In the genomic region with DNA sequence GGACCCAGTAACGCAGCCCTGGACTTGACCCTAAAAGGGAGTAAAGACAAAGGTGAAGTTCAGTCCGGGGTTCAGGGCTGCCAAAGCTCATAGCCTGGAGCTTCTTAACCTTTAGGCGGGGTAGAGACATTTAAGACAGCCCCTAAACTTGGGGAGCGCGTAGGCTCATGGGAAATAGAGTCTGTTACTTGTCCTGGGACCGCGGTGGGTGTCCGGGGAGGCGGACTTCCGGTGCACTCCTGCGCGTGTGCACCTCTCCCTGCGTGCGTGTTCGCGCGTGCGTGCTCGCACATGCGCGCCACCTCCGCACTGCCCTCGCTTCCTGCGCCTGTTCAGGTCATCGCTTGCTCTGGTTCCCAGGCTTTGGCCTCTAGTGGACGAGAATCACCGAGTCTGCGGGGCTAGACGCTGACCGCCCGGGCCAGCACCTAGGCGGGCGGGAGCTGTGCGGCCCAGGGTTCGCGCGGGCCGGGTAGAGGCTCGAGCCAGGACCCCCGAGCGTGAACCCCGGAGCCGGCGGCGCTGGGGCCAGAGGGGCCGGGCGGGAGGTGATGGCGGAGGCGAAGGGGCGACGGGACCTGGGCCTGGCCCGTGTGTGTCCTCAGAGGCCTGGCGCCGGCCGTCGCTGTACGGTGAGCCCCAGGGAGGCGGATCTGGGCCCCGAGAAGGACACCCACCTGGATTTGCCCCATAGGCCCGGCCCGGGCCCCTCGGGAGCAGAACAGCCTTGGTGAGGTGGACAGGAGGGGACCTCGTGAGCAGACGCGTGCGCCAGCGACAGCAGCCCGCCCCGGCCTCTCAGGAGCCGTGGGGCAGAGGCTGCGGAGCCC, we compare ENCODE assay signal across 8 cellular contexts. TPM values are rescaled to one million over a fixed set of nuclear protein-coding genes. Genes with fewer than 3 reads are reported as not detected.
DNase-seq lines count a peak whose midpoint lies in the region; ATAC-seq, FAIRE-seq and TF ChIP-seq lines count a peak whose summit lies in the region.
"Not testable (repeated sequence)": the region's sequence is repeated elsewhere in the genome, so short reads cannot be mapped to it uniquely, and the experiment has no call there.

No MANE protein-coding gene starts in this region.

- not testable (repeated sequence) for H3K4me1 ChIP-seq in BE2C

- H3K4me3 ChIP-seq in BE2C (ENCODE audit: low read depth, low read length), result peak overlapping the region; percentile 80

- not testable (repeated sequence) for H3K27me3 Mint-ChIP-seq in activated CD4-positive, alpha-beta T cell treated with anti-CD3 and anti-CD28 coated beads for 36 hours

- H3K36me3 Mint-ChIP-seq in activated CD4-positive, alpha-beta T cell treated with anti-CD3 and anti-CD28 coated beads for 36 hours (ENCODE audit: low read depth), result peaks cover 17% of the 10 kb centered on the region

- H3K27ac ChIP-seq in cingulate gyrus (ENCODE audit: low read depth, low read length) (peak overlapping the region; percentile 69), layer of hippocampus (ENCODE audit: low read depth, low read length) (peak overlapping the region; percentile 78)

- peak; percentile 86 for DNase-seq in BE2C
- DNase-seq in GM19239 (ENCODE audit: insufficient read length, low spot score), result peak; percentile 54
- DNase-seq in NCI-H510A treated with DMSO at 0.1 percent for 48 hours (lab: John Stamatoyannopoulos, UW), result peak; percentile 59
- DNase-seq in activated CD4-positive, alpha-beta T cell treated with anti-CD3 and anti-CD28 coated beads for 36 hours, result peak; percentile 92
- DNase-seq in stimulated activated CD4-positive, alpha-beta T cell treated with anti-CD3 and anti-CD28 coated beads, Interleukin-1b, Interleukin-23, amount 100 ng/mL, for 1 hour (ENCODE audit: low read depth in 2 of 2), result peak; percentile 59 to 81

- not testable (repeated sequence) for H3K36me3 ChIP-seq in BE2C

- H3K27ac Mint-ChIP-seq in activated CD4-positive, alpha-beta T cell treated with anti-CD3 and anti-CD28 coated beads for 36 hours, result peak overlapping the region; percentile 91

- H3K9me3 Mint-ChIP-seq in activated CD4-positive, alpha-beta T cell treated with anti-CD3 and anti-CD28 coated beads for 36 hours (ENCODE audit: low read depth), result not testable (repeated sequence)

- not testable (repeated sequence) for TF ChIP-seq CTCF in BE2C (IDR thresholded peaks at IDR 0.05; ENCODE audit: low read depth, low read length)

- FAIRE-seq in GM19239 (lab: Jason Lieb, UNC), result not testable (repeated sequence)

- peaks cover 16% of the 10 kb centered on the region for H3K4me1 Mint-ChIP-seq in activated CD4-positive, alpha-beta T cell treated with anti-CD3 and anti-CD28 coated beads for 36 hours

- CTCF ChIA-PET in activated CD4-positive, alpha-beta T cell treated with anti-CD3 and anti-CD28 coated beads for 36 hours (lab: Charles Lee), result not testable (repeated sequence)

- not testable (repeated sequence) for H3K27me3 ChIP-seq in BE2C; layer of hippocampus (ENCODE audit: control insufficient read depth, insufficient read depth, low read length)

- intact Hi-C loops in activated CD4-positive, alpha-beta T cell treated with anti-CD3 and anti-CD28 coated beads for 36 hours (cut with DNase I, micrococcal nuclease), result loop anchor here in 1 of 2 experiments (5.0 kb wide), 1 partner anchor 382 kb away; no protein-coding TSS in a partner anchor

- H3K4me3 Mint-ChIP-seq in activated CD4-positive, alpha-beta T cell treated with anti-CD3 and anti-CD28 coated beads for 36 hours, result peak overlapping the region; percentile 93

- ATAC-seq in HG03439 (IDR thresholded peaks at IDR 0.05; ENCODE audit: unreplicated experiment), result peak; percentile 100
- peak; percentile 99 for ATAC-seq in activated CD4-positive, alpha-beta T cell treated with anti-CD3 and anti-CD28 coated beads for 36 hours

- POLR2A ChIA-PET in activated CD4-positive, alpha-beta T cell treated with anti-CD3 and anti-CD28 coated beads for 36 hours (lab: Charles Lee), result not testable (repeated sequence)

- not testable (repeated sequence) for H3K9me3 ChIP-seq in BE2C

RNA-seq across cellular contexts. Expression of a gene that starts 6.1 kb away (rescaled TPM):
- polyA plus RNA-seq in BE2C (2012; ENCODE audit: insufficient read depth, insufficient read length, low read depth), result 0.83 TPM
- under 1 TPM in 1 of 2 experiments, not detected in 1; 0.18 TPM for total RNA-seq in activated CD4-positive, alpha-beta T cell treated with anti-CD3 and anti-CD28 coated beads for 36 hours

RNA-seq across cellular contexts. Expression of a gene that starts 38.9 kb away (rescaled TPM):
- not detected for polyA plus RNA-seq in BE2C (2012; ENCODE audit: insufficient read depth, insufficient read length, low read depth)
- total RNA-seq in activated CD4-positive, alpha-beta T cell treated with anti-CD3 and anti-CD28 coated beads for 36 hours, result 1 to 10 TPM in 1 of 2 experiments, under 1 TPM in 1; 0.46 to 1.1 TPM

Comparison
In these comparisons a context has a peak if more than half of its experiments do, and no peak if none do; other contexts are left out.
1. Peak in every context shown above with its lines: DNase-seq, ATAC-seq, H3K4me3 ChIP-seq and H3K27ac ChIP-seq.